ENCODE assay signal across 26 cellular contexts in the genomic region with DNA sequence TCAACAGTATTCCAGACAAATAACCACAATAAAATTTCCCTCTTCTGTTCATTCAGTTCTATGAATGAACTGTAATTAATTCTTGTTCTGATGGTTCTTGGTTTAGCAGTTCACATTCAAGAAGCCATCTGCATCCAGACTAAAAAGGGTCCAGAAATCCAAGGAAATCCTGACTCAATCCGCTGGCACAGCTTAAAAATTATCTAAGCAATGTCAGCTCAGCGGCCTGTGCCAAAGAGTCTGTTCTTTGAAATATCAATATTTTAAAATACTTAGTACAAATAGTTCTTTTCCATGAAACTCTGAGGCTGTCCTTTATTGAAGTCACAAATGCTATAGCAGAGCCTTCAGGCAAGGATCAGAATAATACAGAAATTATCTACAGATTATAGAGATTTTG.
"Had no signal": no experiment of that assay in that cellular context is flagged by ENCODE, and none has a peak within 500 bp of the region (broad histone marks: within the 10 kb centered on the region; RNA-seq: fewer than 3 reads in every experiment).

No MANE protein-coding gene starts in this region.

- H3K27ac Mint-ChIP-seq: activated CD4-positive, alpha-beta memory T cell treated with anti-CD3 and anti-CD28 coated beads for 36 hours; activated naive CD4-positive, alpha-beta T cell treated with anti-CD3 and anti-CD28 coated beads, Interleukin-2, amount 10 ng/mL, durations not matched to agents 7 days and 5 days; activated naive CD8-positive, alpha-beta T cell treated with anti-CD3 and anti-CD28 coated beads, Interleukin-2, amount 10 ng/mL, durations not matched to agents 7 days and 5 days; nephron; stimulated activated effector memory CD8-positive, alpha-beta T cell treated with anti-CD3 and anti-CD28 coated beads, Interleukin-12 subunit alpha, Interleukin-12 subunit beta, amount 100 ng/mL, for 72 hours; stimulated activated naive CD8-positive, alpha-beta T cell treated with anti-CD3 and anti-CD28 coated beads, Interleukin-15, amount 100 ng/mL, for 72 hours; T-helper 1 cell treated with Interleukin-12 subunit alpha and Interleukin-12 subunit beta and Interleukin-4 antibody, amounts not matched to agents 30 μg/mL and 1 μg/mL, for 36 hours had no signal

- H3K4me3 Mint-ChIP-seq: activated CD4-positive, alpha-beta memory T cell treated with anti-CD3 and anti-CD28 coated beads for 36 hours; activated naive CD4-positive, alpha-beta T cell treated with anti-CD3 and anti-CD28 coated beads, Interleukin-2, amount 10 ng/mL, durations not matched to agents 7 days and 5 days; activated naive CD8-positive, alpha-beta T cell treated with anti-CD3 and anti-CD28 coated beads, Interleukin-2, amount 10 ng/mL, durations not matched to agents 7 days and 5 days; central memory CD8-positive, alpha-beta T cell; nephron; stimulated activated effector memory CD8-positive, alpha-beta T cell treated with anti-CD3 and anti-CD28 coated beads, Interleukin-12 subunit alpha, Interleukin-12 subunit beta, amount 100 ng/mL, for 72 hours; stimulated activated naive CD8-positive, alpha-beta T cell treated with anti-CD3 and anti-CD28 coated beads, Interleukin-15, amount 100 ng/mL, for 72 hours; T-helper 1 cell treated with Interleukin-12 subunit alpha and Interleukin-12 subunit beta and Interleukin-4 antibody, amounts not matched to agents 30 μg/mL and 1 μg/mL, for 36 hours had no signal

- H3K4me1 Mint-ChIP-seq: activated naive CD4-positive, alpha-beta T cell treated with anti-CD3 and anti-CD28 coated beads, Interleukin-2, amount 10 ng/mL, durations not matched to agents 7 days and 5 days; activated naive CD8-positive, alpha-beta T cell treated with anti-CD3 and anti-CD28 coated beads, Interleukin-2, amount 10 ng/mL, durations not matched to agents 7 days and 5 days; central memory CD8-positive, alpha-beta T cell; stimulated activated effector memory CD8-positive, alpha-beta T cell treated with anti-CD3 and anti-CD28 coated beads, Interleukin-12 subunit alpha, Interleukin-12 subunit beta, amount 100 ng/mL, for 72 hours; stimulated activated naive CD8-positive, alpha-beta T cell treated with anti-CD3 and anti-CD28 coated beads, Interleukin-15, amount 100 ng/mL, for 72 hours had no signal

- H3K4me3 ChIP-seq: breast epithelium, heart left ventricle, left lung, right lobe of liver, skin epidermis, transverse colon had no signal

- H3K4me1 ChIP-seq: breast epithelium, heart left ventricle, left lung, transverse colon had no signal

- H3K27me3 ChIP-seq: breast epithelium, heart left ventricle, left lung, right lobe of liver, transverse colon had no signal

- H3K27me3 Mint-ChIP-seq: activated CD4-positive, alpha-beta memory T cell treated with anti-CD3 and anti-CD28 coated beads for 36 hours; activated naive CD4-positive, alpha-beta T cell treated with anti-CD3 and anti-CD28 coated beads, Interleukin-2, amount 10 ng/mL, durations not matched to agents 7 days and 5 days; activated naive CD8-positive, alpha-beta T cell treated with anti-CD3 and anti-CD28 coated beads, Interleukin-2, amount 10 ng/mL, durations not matched to agents 7 days and 5 days; central memory CD8-positive, alpha-beta T cell; stimulated activated naive CD8-positive, alpha-beta T cell treated with anti-CD3 and anti-CD28 coated beads, Interleukin-15, amount 100 ng/mL, for 72 hours had no signal

- H3K27ac ChIP-seq: breast epithelium, left lung, right lobe of liver, transverse colon, VCaP had no signal

- H3K36me3 ChIP-seq: breast epithelium had no signal

- DNase-seq: activated CD4-positive, alpha-beta memory T cell treated with anti-CD3 and anti-CD28 coated beads for 36 hours; activated CD4-positive, alpha-beta T cell treated with anti-CD3 and anti-CD28 coated beads for 48 hours; activated CD8-positive, alpha-beta memory T cell treated with anti-CD3 and anti-CD28 coated beads, Interleukin-2, amount 50 U/mL, for 4 hours; activated gamma-delta T cell; activated naive CD4-positive, alpha-beta T cell treated with anti-CD3 and anti-CD28 coated beads, Interleukin-2, amount 10 ng/mL, durations not matched to agents 7 days and 5 days; activated naive CD8-positive, alpha-beta T cell treated with anti-CD3 and anti-CD28 coated beads, Interleukin-2, amount 10 ng/mL, durations not matched to agents 7 days and 5 days; activated T-cell treated with anti-CD3 and anti-CD28 coated beads, Interleukin-2, amount 50 U/mL, for 1 hour; amniotic stem cell; dermis blood vessel endothelial cell; effector CD4-positive, alpha-beta T cell; foreskin fibroblast; heart left ventricle; left lung; right lobe of liver; stimulated activated CD4-positive, alpha-beta T cell treated with anti-CD3 and anti-CD28 coated beads, Interleukin-4, amount 100 ng/mL, for 24 hours; stimulated activated naive CD8-positive, alpha-beta T cell treated with anti-CD3 and anti-CD28 coated beads, Interleukin-15, amount 100 ng/mL, for 72 hours; SW 1271; T-helper 9 cell; transverse colon had no signal

- ATAC-seq: left lung; stimulated activated effector memory CD8-positive, alpha-beta T cell treated with anti-CD3 and anti-CD28 coated beads, Interleukin-12 subunit alpha, Interleukin-12 subunit beta, amount 100 ng/mL, for 72 hours; stimulated activated naive CD8-positive, alpha-beta T cell treated with anti-CD3 and anti-CD28 coated beads, Interleukin-15, amount 100 ng/mL, for 72 hours had no signal
